ENCODE assay signal across 1 cellular context in genomic region chr10:96584035-96584434, GRCh38.
TF ChIP-seq lines count a peak whose summit lies in the region.

No MANE protein-coding gene starts in this region.

TF ChIP-seq in A549, 52 proteins besides CTCF, POLR2A, EP300 and RAD21 (continued from another document):
- TF ChIP-seq FOXS1 (CRISPR knock-in tag; IDR thresholded peaks at IDR 0.05) (no peak), NR3C1 (IDR thresholded peaks at IDR 0.05) (no peak), FOSB (CRISPR knock-in tag; IDR thresholded peaks at IDR 0.05) (no peak), RCOR1 (IDR thresholded peaks at IDR 0.05; ENCODE audit: low read depth, low read length) (no peak), POLR2AphosphoS2 (conservative IDR thresholded peaks at IDR 0.05; ENCODE audit: low read length) (no peak), RNF2 (IDR thresholded peaks at IDR 0.05; ENCODE audit: borderline replicate concordance, low read depth) (no peak), CHD2 (IDR thresholded peaks at IDR 0.05; ENCODE audit: low read length, partially characterized antibody) (no peak), CHD4 (IDR thresholded peaks at IDR 0.05; ENCODE audit: borderline replicate concordance) (no peak), HES2 (IDR thresholded peaks at IDR 0.05) (no peak), HOXB5 (CRISPR knock-in tag; IDR thresholded peaks at IDR 0.05) (no peak)
TF ChIP-seq in A549: peak in this region for 0.
